In genomic region chr13:98944336-98944735, GRCh38 we compare ENCODE assay signal across 23 cellular contexts.
"Had no signal": no experiment of that assay in that cellular context is flagged by ENCODE, and none has a peak within 500 bp of the region (broad histone marks: within the 10 kb centered on the region; RNA-seq: fewer than 3 reads in every experiment).

No MANE protein-coding gene starts in this region.

- H3K4me1 ChIP-seq: breast epithelium, right lobe of liver had no signal

- H3K4me3 ChIP-seq: breast epithelium, gastrocnemius medialis, right lobe of liver, smooth muscle cell had no signal

- H3K4me3 Mint-ChIP-seq: activated B cell treated with CpG ODN at 0.5 μM for 24 hours; activated CD4-positive, alpha-beta T cell treated with anti-CD3 and anti-CD28 coated beads for 36 hours; activated naive CD8-positive, alpha-beta T cell treated with anti-CD3 and anti-CD28 coated beads for 36 hours; activated T-cell treated with anti-CD3 and anti-CD28 coated beads, Interleukin-2, amount 50 U/mL, for 24 hours; nephron progenitor cell had no signal

- H3K9me3 ChIP-seq: breast epithelium, gastrocnemius medialis, right lobe of liver had no signal

- H3K27ac ChIP-seq: gastrocnemius medialis, right lobe of liver had no signal

- H3K4me1 Mint-ChIP-seq: activated B cell treated with CpG ODN at 0.5 μM for 24 hours had no signal

- H3K27me3 ChIP-seq: breast epithelium, gastrocnemius medialis, right lobe of liver had no signal

- H3K27ac Mint-ChIP-seq: activated B cell treated with CpG ODN at 0.5 μM for 24 hours; activated CD4-positive, alpha-beta T cell treated with anti-CD3 and anti-CD28 coated beads for 36 hours; activated naive CD8-positive, alpha-beta T cell treated with anti-CD3 and anti-CD28 coated beads for 36 hours; activated T-cell treated with anti-CD3 and anti-CD28 coated beads, Interleukin-2, amount 50 U/mL, for 24 hours; nephron progenitor cell had no signal

- ATAC-seq: activated CD4-positive, alpha-beta T cell treated with anti-CD3 and anti-CD28 coated beads for 36 hours; gastrocnemius medialis; left ventricle myocardium superior; right lobe of liver had no signal

- H3K27me3 Mint-ChIP-seq: activated B cell treated with CpG ODN at 0.5 μM for 24 hours; activated CD4-positive, alpha-beta T cell treated with anti-CD3 and anti-CD28 coated beads for 36 hours; activated naive CD8-positive, alpha-beta T cell treated with anti-CD3 and anti-CD28 coated beads for 36 hours; activated T-cell treated with anti-CD3 and anti-CD28 coated beads, Interleukin-2, amount 50 U/mL, for 24 hours had no signal

- H3K9me3 Mint-ChIP-seq: activated B cell treated with CpG ODN at 0.5 μM for 24 hours; activated naive CD8-positive, alpha-beta T cell treated with anti-CD3 and anti-CD28 coated beads for 36 hours; activated T-cell treated with anti-CD3 and anti-CD28 coated beads, Interleukin-2, amount 50 U/mL, for 24 hours; nephron progenitor cell had no signal

- H3K36me3 ChIP-seq: breast epithelium, gastrocnemius medialis, right lobe of liver had no signal

- H3K4me2 ChIP-seq: smooth muscle cell had no signal

- DNase-seq: activated B cell treated with CpG ODN at 0.5 μM for 24 hours; activated CD4-positive, alpha-beta T cell treated with anti-CD3 and anti-CD28 coated beads for 36 hours; activated CD4-positive, alpha-beta T cell treated with anti-CD3 and anti-CD28 coated beads, Interleukin-2, amount 50 U/mL, for 4 hours; activated CD8-positive, alpha-beta memory T cell treated with anti-CD3 and anti-CD28 coated beads for 24 hours; activated CD8-positive, alpha-beta memory T cell treated with anti-CD3 and anti-CD28 coated beads, Interleukin-2, amount 50 U/mL, for 4 hours; activated naive CD4-positive, alpha-beta T cell treated with Interleukin-2 at 50 U/mL for 16 hours; activated naive CD8-positive, alpha-beta T cell treated with anti-CD3 and anti-CD28 coated beads for 36 hours; activated T-cell treated with anti-CD3 and anti-CD28 coated beads, Interleukin-2, amount 50 U/mL, for 24 hours; amniotic stem cell; cerebellar nuclear complex; cortex of kidney; gastrocnemius medialis; hypothalamus; left ventricle myocardium superior; midbrain; nephron progenitor cell; nucleus accumbens; right lobe of liver; stimulated activated CD4-positive, alpha-beta T cell treated with anti-CD3 and anti-CD28 coated beads, Interleukin-4, amount 100 ng/mL, for 24 hours; stimulated activated naive CD4-positive, alpha-beta T cell treated with Interleukin-2 at 50 U/mL for 16 hours; T1000 had no signal
